21 cellular contexts compared by ENCODE assay signal in genomic region chr5:168341178-168341577, GRCh38.
"Had no signal": no experiment of that assay in that cellular context is flagged by ENCODE, and none has a peak within 500 bp of the region (broad histone marks: within the 10 kb centered on the region; RNA-seq: fewer than 3 reads in every experiment).

No MANE protein-coding gene starts in this region.

- H3K4me3 ChIP-seq: gastrocnemius medialis, left ventricle myocardium inferior, suprapubic skin, transverse colon, vagina had no signal

- FAIRE-seq: astrocyte had no signal

- H3K4me1 ChIP-seq: gastrocnemius medialis, left ventricle myocardium inferior, vagina had no signal

- H3K27ac ChIP-seq: gastrocnemius medialis, left ventricle myocardium inferior, suprapubic skin, transverse colon, vagina, VCaP had no signal

- ATAC-seq: effector memory CD8-positive, alpha-beta T cell; gastrocnemius medialis had no signal

- H3K9me3 ChIP-seq: gastrocnemius medialis, left ventricle myocardium inferior, suprapubic skin, transverse colon, vagina had no signal

- DNase-seq: activated CD4-positive, alpha-beta T cell treated with anti-CD3 and anti-CD28 coated beads, Interleukin-2, amount 50 U/mL, for 1 hour; activated CD4-positive, CD25-positive, alpha-beta regulatory T cell treated with anti-CD3 and anti-CD28 coated beads, Interleukin-2, amount 50 U/mL, for 72 hours; activated CD8-positive, alpha-beta memory T cell treated with anti-CD3 and anti-CD28 coated beads for 24 hours; activated CD8-positive, alpha-beta memory T cell treated with anti-CD3 and anti-CD28 coated beads, Interleukin-2, amount 50 U/mL, for 48 hours; activated effector memory CD4-positive, alpha-beta T cell treated with anti-CD3 and anti-CD28 coated beads, Interleukin-2, amount 50 U/mL, for 16 hours; activated T-cell treated with anti-CD3 and anti-CD28 coated beads, Interleukin-2, amount 50 U/mL, for 48 hours; effector memory CD8-positive, alpha-beta T cell; gastrocnemius medialis; head of caudate nucleus; left ventricle myocardium inferior; nephron progenitor cell; nucleus accumbens; posterior cingulate gyrus; retina; stimulated activated CD4-positive, alpha-beta T cell treated with anti-CD3 and anti-CD28 coated beads, Interleukin-12 subunit alpha, Interleukin-12 subunit beta, amount 100 ng/mL, for 4 hours; stimulated activated CD4-positive, alpha-beta T cell treated with anti-CD3 and anti-CD28 coated beads, Interleukin-1b, Interleukin-23, amount 100 ng/mL, for 48 hours; transverse colon had no signal
